29 cellular contexts compared by ENCODE assay signal in the genomic region with DNA sequence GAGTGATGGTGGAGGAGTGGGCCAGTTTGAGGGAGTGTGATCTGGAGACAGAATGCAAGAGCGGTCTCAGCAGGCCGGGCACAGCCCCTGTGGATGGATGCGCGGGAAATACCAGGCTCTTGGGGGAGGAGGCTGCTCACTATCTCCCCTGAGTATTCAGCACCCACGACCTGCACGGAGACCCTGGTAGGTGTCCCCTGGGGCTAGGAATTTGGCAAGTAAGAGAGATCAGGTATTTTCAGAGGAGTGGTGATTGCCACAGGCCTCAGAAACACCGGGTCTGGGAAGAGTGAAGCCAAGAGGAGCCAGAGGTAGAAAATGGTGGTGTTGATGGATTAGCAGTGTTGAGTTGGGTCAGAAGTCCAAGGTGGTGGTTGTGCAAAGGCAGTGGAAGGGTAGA.
"Had no signal": no experiment of that assay in that cellular context is flagged by ENCODE, and none has a peak within 500 bp of the region (broad histone marks: within the 10 kb centered on the region; RNA-seq: fewer than 3 reads in every experiment).

No MANE protein-coding gene starts in this region.

- H3K27me3 ChIP-seq: neural progenitor cell, neutrophil, ovary, right lobe of liver, sigmoid colon, stomach, thyroid gland, tibial nerve, upper lobe of left lung, vagina had no signal

- H3K27me3 Mint-ChIP-seq: progenitor cell of endocrine pancreas; stimulated activated naive B cell treated with anti-CD40 and anti-IgM and Interleukin-4, amounts not matched to agents 10 μg/mL and 1 μg/mL and 100 μg/mL, for 72 hours; stimulated activated naive CD8-positive, alpha-beta T cell treated with anti-CD3 and anti-CD28 coated beads, Interleukin-15, Interleukin-2, amounts not matched to agents 100 ng/mL and 50 ng/mL, for 24 hours had no signal

- H3K9me3 ChIP-seq: ovary, psoas muscle, right lobe of liver, sigmoid colon, stomach, thoracic aorta, thyroid gland, upper lobe of left lung, vagina had no signal

- ATAC-seq: natural killer cell; psoas muscle; right cardiac atrium; stimulated activated effector memory CD8-positive, alpha-beta T cell treated with anti-CD3 and anti-CD28 coated beads, Interleukin-12 subunit alpha, Interleukin-12 subunit beta, amount 100 ng/mL, for 72 hours; stimulated activated naive B cell treated with anti-CD40 and anti-IgM and Interleukin-4, amounts not matched to agents 10 μg/mL and 1 μg/mL and 100 μg/mL, for 72 hours had no signal

- H3K27ac ChIP-seq: neural progenitor cell, neutrophil, ovary, parathyroid adenoma, psoas muscle, right lobe of liver, sigmoid colon, stomach, thoracic aorta, thyroid gland, tibial nerve, upper lobe of left lung, vagina had no signal

- H3K4me1 ChIP-seq: neural progenitor cell, parathyroid adenoma, psoas muscle, right lobe of liver, sigmoid colon, stomach, thyroid gland, tibial nerve, upper lobe of left lung, vagina had no signal

- H3K36me3 ChIP-seq: neural progenitor cell, neutrophil, ovary, right lobe of liver, sigmoid colon, stomach, thoracic aorta, thyroid gland, tibial nerve, upper lobe of left lung, vagina had no signal

- H3K4me1 Mint-ChIP-seq: natural killer cell; nephron; stimulated activated effector memory CD8-positive, alpha-beta T cell treated with anti-CD3 and anti-CD28 coated beads, Interleukin-12 subunit alpha, Interleukin-12 subunit beta, amount 100 ng/mL, for 72 hours; stimulated activated naive B cell treated with anti-CD40 and anti-IgM and Interleukin-4, amounts not matched to agents 10 μg/mL and 1 μg/mL and 100 μg/mL, for 72 hours had no signal

- H3K27ac Mint-ChIP-seq: natural killer cell; nephron; neural progenitor cell; stimulated activated effector memory CD8-positive, alpha-beta T cell treated with anti-CD3 and anti-CD28 coated beads, Interleukin-12 subunit alpha, Interleukin-12 subunit beta, amount 100 ng/mL, for 72 hours; stimulated activated naive B cell treated with anti-CD40 and anti-IgM and Interleukin-4, amounts not matched to agents 10 μg/mL and 1 μg/mL and 100 μg/mL, for 72 hours; stimulated activated naive CD8-positive, alpha-beta T cell treated with anti-CD3 and anti-CD28 coated beads, Interleukin-15, Interleukin-2, amounts not matched to agents 100 ng/mL and 50 ng/mL, for 24 hours had no signal

- H3K36me3 Mint-ChIP-seq: natural killer cell; neural progenitor cell; stimulated activated naive B cell treated with anti-CD40 and anti-IgM and Interleukin-4, amounts not matched to agents 10 μg/mL and 1 μg/mL and 100 μg/mL, for 72 hours had no signal

- H3K4me3 Mint-ChIP-seq: natural killer cell; nephron; neural progenitor cell; stimulated activated effector memory CD8-positive, alpha-beta T cell treated with anti-CD3 and anti-CD28 coated beads, Interleukin-12 subunit alpha, Interleukin-12 subunit beta, amount 100 ng/mL, for 72 hours; stimulated activated naive B cell treated with anti-CD40 and anti-IgM and Interleukin-4, amounts not matched to agents 10 μg/mL and 1 μg/mL and 100 μg/mL, for 72 hours; stimulated activated naive CD8-positive, alpha-beta T cell treated with anti-CD3 and anti-CD28 coated beads, Interleukin-15, Interleukin-2, amounts not matched to agents 100 ng/mL and 50 ng/mL, for 24 hours had no signal

- H3K4me3 ChIP-seq: neural progenitor cell, ovary, psoas muscle, right lobe of liver, sigmoid colon, stomach, thoracic aorta, thyroid gland, tibial nerve, upper lobe of left lung, vagina had no signal

- DNase-seq: natural killer cell; nucleus accumbens; ovary; posterior cingulate gyrus; psoas muscle; right cardiac atrium; right lobe of liver; sigmoid colon; small intestine; stimulated activated CD4-positive, alpha-beta T cell treated with anti-CD3 and anti-CD28 coated beads, Interleukin-15, amount 100 ng/mL, for 24 hours; stimulated activated CD4-positive, alpha-beta T cell treated with anti-CD3 and anti-CD28 coated beads, Interleukin-2, amount 100 ng/mL, for 24 hours; stimulated activated CD4-positive, alpha-beta T cell treated with anti-CD3 and anti-CD28 coated beads, Interleukin-2, amount 100 ng/mL, for 48 hours; stimulated activated CD4-positive, alpha-beta T cell treated with anti-CD3 and anti-CD28 coated beads, Interleukin-4, amount 100 ng/mL, for 24 hours; stimulated activated naive B cell treated with anti-CD40 and anti-IgM and Interleukin-4, amounts not matched to agents 10 μg/mL and 1 μg/mL and 100 μg/mL, for 72 hours; stimulated activated naive CD4-positive, alpha-beta T cell treated with Interleukin-2 at 50 U/mL for 16 hours; stomach; thyroid gland; trophoblast cell had no signal

- H3K9me3 Mint-ChIP-seq: nephron, neural progenitor cell had no signal
